7 cellular contexts compared by ENCODE assay signal in the genomic region with DNA sequence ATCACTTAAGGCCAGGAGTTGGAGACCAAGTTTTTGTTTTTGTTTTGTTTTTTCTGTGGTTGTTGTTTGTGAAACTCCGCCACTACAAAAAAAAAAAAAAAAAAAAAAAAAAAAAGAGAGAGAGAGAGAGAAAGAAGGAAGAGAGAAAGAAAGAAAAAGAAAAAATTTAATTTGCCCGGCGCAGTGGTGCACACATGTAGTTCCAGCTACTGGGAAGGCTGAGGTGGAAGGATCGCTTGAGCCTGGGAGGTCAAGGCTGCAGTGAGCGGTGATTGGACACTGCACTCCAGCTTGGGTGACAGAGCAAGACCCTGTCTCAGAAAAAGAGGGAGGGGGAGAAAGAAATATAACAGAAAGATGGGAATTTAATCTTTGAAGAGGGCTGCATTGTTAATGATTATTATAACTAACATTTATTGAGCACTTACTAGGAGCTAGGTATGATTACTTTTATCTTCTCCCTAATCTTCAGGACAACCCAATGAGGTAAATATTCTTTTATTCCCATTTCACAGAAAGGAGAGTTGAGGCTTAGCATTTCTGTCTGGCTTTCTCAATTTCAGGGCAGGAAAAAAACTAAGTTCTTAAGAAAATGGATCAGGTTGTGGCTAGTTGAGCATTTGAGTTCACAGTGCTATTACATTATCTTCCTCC. TPM values are rescaled to one million over a fixed set of nuclear protein-coding genes. Genes with fewer than 3 reads are reported as not detected.
DNase-seq lines count a peak whose midpoint lies in the region; ATAC-seq and TF ChIP-seq lines count a peak whose summit lies in the region.

No MANE protein-coding gene starts in this region.

- TF ChIP-seq CTCF in WERI-Rb-1 (IDR thresholded peaks at IDR 0.05; ENCODE audit: low read depth, low read length) (no peak), foreskin fibroblast (IDR thresholded peaks at IDR 0.05; ENCODE audit: low read depth, low read length) (no peak), spleen (IDR thresholded peaks at IDR 0.05 in 8 of 11, conservative IDR thresholded peaks at IDR 0.05 in 3 of 11) (no peak)

- no peak for TF ChIP-seq POLR2A in spleen (IDR thresholded peaks at IDR 0.05)

- H3K9me3 ChIP-seq in HAP-1 (no peaks in the 10 kb centered on the region), WERI-Rb-1 (ENCODE audit: severe bottlenecking) (no peaks in the 10 kb centered on the region), spleen (no peaks in the 10 kb centered on the region)

- peaks cover 9% of the 10 kb centered on the region for H3K4me1 ChIP-seq in HAP-1
- peaks cover 8 to 33% (median 21%) of the 10 kb centered on the region in 6 donors for H3K4me1 ChIP-seq in spleen

- ATAC-seq in GM21447 (IDR thresholded peaks at IDR 0.05; ENCODE audit: unreplicated experiment), result no peak
- no peak for ATAC-seq in GM21360 (IDR thresholded peaks at IDR 0.05; ENCODE audit: unreplicated experiment)
- no peak for ATAC-seq in HG02678 (IDR thresholded peaks at IDR 0.05; ENCODE audit: unreplicated experiment)

- H3K27ac ChIP-seq in WERI-Rb-1 (peak overlapping the region; percentile 77; the same call in 1 of the 2 replicates), spleen (peak overlapping the region in 2 of 8 donors; percentile 93 to 94)

- 89 to 96% (median 93%) methylated on average over 5 of the region's 5 CpGs for WGBS in spleen, 5 donors

- in situ Hi-C loops in HAP-1 (cut with MboI; ENCODE audit: low sequenced_read_pairs), result no loop called here

- intact Hi-C loops in spleen (cut with DNase I; ENCODE audit: low total_unique reads), result no loop called here

- DNase-seq in HAP-1 (ENCODE audit: low spot score in 2 of 2) (no peak), WERI-Rb-1 (no peak), foreskin fibroblast (no peak), spleen (no peak)

- H3K36me3 ChIP-seq in HAP-1 (replicated peaks), result peaks cover 16% of the 10 kb centered on the region
- peaks cover 16% of the 10 kb centered on the region for H3K36me3 ChIP-seq in WERI-Rb-1
- H3K36me3 ChIP-seq in spleen, result peaks cover 0 to 47% (median 23%) of the 10 kb centered on the region in 6 donors

- H3K4me3 ChIP-seq in HAP-1 (peak overlapping the region; percentile 67), WERI-Rb-1 (ENCODE audit: low read depth, low read length) (peak overlapping the region; percentile 65), foreskin fibroblast (ENCODE audit: low read depth in 1 of 2, low read length in 2 of 2) (peak overlapping the region; percentile 86 to 88), spleen (peak overlapping the region in 5 of 8 donors; percentile 67 to 89 (median 74))

- H3K27me3 ChIP-seq in HAP-1 (ENCODE audit: low read depth) (no peaks in the 10 kb centered on the region), WERI-Rb-1 (ENCODE audit: insufficient read depth, low read depth, severe bottlenecking) (no peaks in the 10 kb centered on the region), spleen (replicated peaks in 1 of 7) (no peaks in the 10 kb centered on the region)

RNA-seq across cellular contexts. Expression of a gene that starts 1.0 kb away (rescaled TPM):
- 10 to 100 TPM in 2 of 7 donors, 1 to 10 TPM in 5; 7.5 to 13.0 (median 8.8) TPM for total RNA-seq in spleen
- polyA plus RNA-seq in spleen, result 10 to 100 TPM in 2 of 3 donors, 1 to 10 TPM in 1; 8.3 to 17.8 (median 17.0) TPM

RNA-seq across cellular contexts. Expression of a gene that starts 11.3 kb away (rescaled TPM):
- total RNA-seq in spleen, result 1 to 10 TPM; 3.0 to 4.6 (median 3.5) TPM
- 1 to 10 TPM; 1.2 to 1.5 (median 1.3) TPM for polyA plus RNA-seq in spleen
